Comparison of ENCODE assay signal across 9 cellular contexts in genomic region chr13:49454388-49455015, GRCh38. TPM values are rescaled to one million over a fixed set of nuclear protein-coding genes. Genes with fewer than 3 reads are reported as not detected.
DNase-seq lines count a peak whose midpoint lies in the region; ATAC-seq and TF ChIP-seq lines count a peak whose summit lies in the region.
"Had no signal": no experiment of that assay in that cellular context is flagged by ENCODE, and none has a peak within 500 bp of the region (broad histone marks: within the 10 kb centered on the region; RNA-seq: fewer than 3 reads in every experiment).

No MANE protein-coding gene starts in this region.

- H3K27ac Mint-ChIP-seq in natural killer cell, result peak overlapping the region in 1 of 2 donors; percentile 58

- peak; percentile 73 for DNase-seq in NAMALWA (ENCODE audit: low spot score)
- DNase-seq in natural killer cell, result no peak
- DNase-seq in NCI-H2029 (lab: John Stamatoyannopoulos, UW), result no peak
- DNase-seq in DMS53 (lab: John Stamatoyannopoulos, UW), result no peak
- DNase-seq in D341Med (ENCODE audit: low spot score), result no peak
- DNase-seq in NCI-H1105 treated with DMSO at 0.1 percent for 48 hours (lab: John Stamatoyannopoulos, UW), result no peak

- H3K4me3 Mint-ChIP-seq in natural killer cell, result peak overlapping the region; percentile 13
- H3K4me3 Mint-ChIP-seq: activated naive CD8-positive, alpha-beta T cell had no signal

- H3K36me3 Mint-ChIP-seq in natural killer cell, result no peaks in the 10 kb centered on the region

- TF ChIP-seq CTCF in natural killer cell (IDR thresholded peaks at IDR 0.05), result no peak

- ATAC-seq in GM18861 (IDR thresholded peaks at IDR 0.05; ENCODE audit: unreplicated experiment) (peak; percentile 90), HG02588 (IDR thresholded peaks at IDR 0.05; ENCODE audit: unreplicated experiment) (peak; percentile 88), natural killer cell (peak; percentile 65 to 83 (median 66))

- peaks cover 13 to 15% of the 10 kb centered on the region in 2 donors for H3K4me1 Mint-ChIP-seq in natural killer cell

- no peaks in the 10 kb centered on the region for H3K9me3 Mint-ChIP-seq in natural killer cell

- no peaks in the 10 kb centered on the region for H3K27me3 Mint-ChIP-seq in natural killer cell (ENCODE audit: low read depth in 2 of 2)
- H3K27me3 Mint-ChIP-seq: activated naive CD8-positive, alpha-beta T cell had no signal

- intact Hi-C loops in natural killer cell (cut with micrococcal nuclease), result no loop called here

RNA-seq across cellular contexts. Expression of gene SETDB2, which starts 10.4 kb away (rescaled TPM):
- total RNA-seq in natural killer cell, result 10 to 100 TPM; 15.8 to 17.4 (median 16.4) TPM

RNA-seq across cellular contexts. Expression of gene CAB39L, which starts 10.6 kb away (rescaled TPM):
- total RNA-seq in natural killer cell, result 1 to 10 TPM; 4.4 to 6.5 (median 6.0) TPM

RNA-seq across cellular contexts. Expression of gene PHF11, which starts 41.3 kb away (rescaled TPM):
- 100 to 1,000 TPM in 2 of 3 donors, 10 to 100 TPM in 1; 89.0 to 113 (median 111) TPM for total RNA-seq in natural killer cell
